ENCODE assay signal across 20 cellular contexts in genomic region chr9:86344818-86345217, GRCh38.
"Had no signal": no experiment of that assay in that cellular context is flagged by ENCODE, and none has a peak within 500 bp of the region (broad histone marks: within the 10 kb centered on the region; RNA-seq: fewer than 3 reads in every experiment).

No MANE protein-coding gene starts in this region.

- H3K27ac Mint-ChIP-seq: activated naive CD4-positive, alpha-beta T cell treated with anti-CD3 and anti-CD28 coated beads, Interleukin-2, amount 10 ng/mL, durations not matched to agents 7 days and 5 days; brain; dendritic cell treated with granulocyte-macrophage colony-stimulating factor and Interleukin-4, amounts not matched to agents 40 ng/mL and 50 ng/mL, for 4 days; T-helper 2 cell treated with Interferon-gamma antibody and Interleukin-4, amounts not matched to agents 5 μg/mL and 100 μg/mL, for 36 hours had no signal

- H3K9me3 Mint-ChIP-seq: activated naive CD4-positive, alpha-beta T cell treated with anti-CD3 and anti-CD28 coated beads, Interleukin-2, amount 10 ng/mL, durations not matched to agents 7 days and 5 days; brain; dendritic cell treated with granulocyte-macrophage colony-stimulating factor and Interleukin-4, amounts not matched to agents 40 ng/mL and 50 ng/mL, for 4 days; T-helper 2 cell treated with Interferon-gamma antibody and Interleukin-4, amounts not matched to agents 5 μg/mL and 100 μg/mL, for 36 hours had no signal

- FAIRE-seq: endometrium, kidney, pancreas had no signal

- ATAC-seq: left lung; naive thymus-derived CD4-positive, alpha-beta T cell; pancreas; right cardiac atrium; stimulated activated naive CD8-positive, alpha-beta T cell treated with anti-CD3 and anti-CD28 coated beads, Interleukin-15, Interleukin-2, amounts not matched to agents 100 U/mL and 50 U/mL, for 24 hours had no signal

- H3K9me3 ChIP-seq: left lung, pancreas, upper lobe of left lung had no signal

- DNase-seq: activated CD8-positive, alpha-beta memory T cell treated with anti-CD3 and anti-CD28 coated beads, Interleukin-2, amount 50 U/mL, for 48 hours; activated effector memory CD4-positive, alpha-beta T cell treated with anti-CD3 and anti-CD28 coated beads, Interleukin-2, amount 50 U/mL, for 16 hours; activated naive CD4-positive, alpha-beta T cell treated with anti-CD3 and anti-CD28 coated beads, Interleukin-2, amount 10 ng/mL, durations not matched to agents 7 days and 5 days; activated T-cell treated with anti-CD3 and anti-CD28 coated beads, Interleukin-2, amount 50 U/mL, for 48 hours; aorta; caudate nucleus; effector CD4-positive, alpha-beta T cell; foreskin fibroblast; kidney; left lung; naive thymus-derived CD4-positive, alpha-beta T cell; pancreas; right cardiac atrium; stimulated activated CD4-positive, alpha-beta T cell treated with anti-CD3 and anti-CD28 coated beads, Interleukin-4, amount 100 ng/mL, for 24 hours; stimulated activated naive CD8-positive, alpha-beta T cell treated with anti-CD3 and anti-CD28 coated beads, Interleukin-15, Interleukin-2, amounts not matched to agents 100 U/mL and 50 U/mL, for 24 hours; upper lobe of left lung had no signal

- H3K27me3 ChIP-seq: left lung, pancreas, upper lobe of left lung had no signal

- H3K4me3 Mint-ChIP-seq: activated naive CD4-positive, alpha-beta T cell treated with anti-CD3 and anti-CD28 coated beads, Interleukin-2, amount 10 ng/mL, durations not matched to agents 7 days and 5 days; brain; dendritic cell treated with granulocyte-macrophage colony-stimulating factor and Interleukin-4, amounts not matched to agents 40 ng/mL and 50 ng/mL, for 4 days; naive thymus-derived CD4-positive, alpha-beta T cell; T-helper 2 cell treated with Interferon-gamma antibody and Interleukin-4, amounts not matched to agents 5 μg/mL and 100 μg/mL, for 36 hours had no signal

- H3K27ac ChIP-seq: left lung, pancreas, upper lobe of left lung had no signal

- H3K4me3 ChIP-seq: left lung, pancreas, upper lobe of left lung had no signal

- H3K27me3 Mint-ChIP-seq: activated naive CD4-positive, alpha-beta T cell treated with anti-CD3 and anti-CD28 coated beads, Interleukin-2, amount 10 ng/mL, durations not matched to agents 7 days and 5 days; brain; dendritic cell treated with granulocyte-macrophage colony-stimulating factor and Interleukin-4, amounts not matched to agents 40 ng/mL and 50 ng/mL, for 4 days; naive thymus-derived CD4-positive, alpha-beta T cell had no signal
